In genomic region chr1:205749826-205750682, GRCh38 we compare ENCODE assay signal across 8 cellular contexts.
DNase-seq lines count a peak whose midpoint lies in the region; ATAC-seq lines count a peak whose summit lies in the region.

TSS of gene NUCKS1 (minus strand) at chr1:205750182. CDS start at chr1:205749973, 209 bp downstream.

- H3K4me3 ChIP-seq in BLaER1 treated with 17β-estradiol and CSF1 and Interleukin-3, amounts not matched to agents 10 nM and 100 nM = peak within 1 kb of the TSS; percentile 65 to 88 (median 81)

- peaks cover 21 to 32% (median 26%) of the 10 kb centered on the region in 10 experiments for H3K4me1 ChIP-seq in BLaER1 treated with 17β-estradiol and CSF1 and Interleukin-3, amounts not matched to agents 10 nM and 100 nM

- ATAC-seq in GM19351 (IDR thresholded peaks at IDR 0.05; ENCODE audit: unreplicated experiment) = peak; percentile 81
- ATAC-seq in HG03521 (IDR thresholded peaks at IDR 0.05; ENCODE audit: unreplicated experiment) = peak; percentile 74

- peaks cover 38 to 45% (median 42%) of the 10 kb centered on the region in 11 experiments; a peak in 21 of 22 replicates for H4K20me1 ChIP-seq in BLaER1 treated with 17β-estradiol and CSF1 and Interleukin-3, amounts not matched to agents 10 nM and 100 nM

- peak within 1 kb of the TSS; percentile 92 to 99 (median 98) for H3K9ac ChIP-seq in BLaER1 treated with 17β-estradiol and CSF1 and Interleukin-3, amounts not matched to agents 10 nM and 100 nM

- peaks cover 0 to 39% (median 27%) of the 10 kb centered on the region in 11 experiments; a peak in 14 of 22 replicates for H3K36me3 ChIP-seq in BLaER1 treated with 17β-estradiol and CSF1 and Interleukin-3, amounts not matched to agents 10 nM and 100 nM

- peak within 1 kb of the TSS; percentile 81 to 95 (median 87) for H3K4me2 ChIP-seq in BLaER1 treated with 17β-estradiol and CSF1 and Interleukin-3, amounts not matched to agents 10 nM and 100 nM

- H3K27me3 ChIP-seq in BLaER1 treated with 17β-estradiol and CSF1 and Interleukin-3, amounts not matched to agents 10 nM and 100 nM = no peaks in the 10 kb centered on the region

- no peaks in the 10 kb centered on the region for H3K9me3 ChIP-seq in BLaER1 treated with 17β-estradiol and CSF1 and Interleukin-3, amounts not matched to agents 10 nM and 100 nM (replicated peaks in 1 of 11)

- H3K27ac ChIP-seq in BLaER1 treated with 17β-estradiol and CSF1 and Interleukin-3, amounts not matched to agents 10 nM and 100 nM = peak within 1 kb of the TSS; percentile 90 to 100 (median 96)

- DNase-seq in NCI-H748 (lab: John Stamatoyannopoulos, UW; ENCODE audit: unreplicated experiment) (peak; percentile 97), dedifferentiated amniotic fluid mesenchymal stem cell (ENCODE audit: extremely low spot score) (peak; percentile 99), left kidney (ENCODE audit: low read depth, low spot score) (peak; percentile 100)
- peak; percentile 96 for DNase-seq in activated CD4-positive, alpha-beta T cell treated with anti-CD3 and anti-CD28 coated beads, Interleukin-2, amount 50 U/mL, for 1 hour
- peak; percentile 95 to 96 for DNase-seq in stimulated activated CD4-positive, alpha-beta T cell treated with anti-CD3 and anti-CD28 coated beads, Interleukin-2, amount 100 ng/mL, for 24 hours

Comparison
In these comparisons a context has a peak if more than half of its experiments do, and no peak if none do; other contexts are left out.
1. Peak in every context shown above with its lines: DNase-seq, ATAC-seq, H3K4me3 ChIP-seq and H3K27ac ChIP-seq.